Comparison of ENCODE assay signal across 1 cellular context in the genomic region with DNA sequence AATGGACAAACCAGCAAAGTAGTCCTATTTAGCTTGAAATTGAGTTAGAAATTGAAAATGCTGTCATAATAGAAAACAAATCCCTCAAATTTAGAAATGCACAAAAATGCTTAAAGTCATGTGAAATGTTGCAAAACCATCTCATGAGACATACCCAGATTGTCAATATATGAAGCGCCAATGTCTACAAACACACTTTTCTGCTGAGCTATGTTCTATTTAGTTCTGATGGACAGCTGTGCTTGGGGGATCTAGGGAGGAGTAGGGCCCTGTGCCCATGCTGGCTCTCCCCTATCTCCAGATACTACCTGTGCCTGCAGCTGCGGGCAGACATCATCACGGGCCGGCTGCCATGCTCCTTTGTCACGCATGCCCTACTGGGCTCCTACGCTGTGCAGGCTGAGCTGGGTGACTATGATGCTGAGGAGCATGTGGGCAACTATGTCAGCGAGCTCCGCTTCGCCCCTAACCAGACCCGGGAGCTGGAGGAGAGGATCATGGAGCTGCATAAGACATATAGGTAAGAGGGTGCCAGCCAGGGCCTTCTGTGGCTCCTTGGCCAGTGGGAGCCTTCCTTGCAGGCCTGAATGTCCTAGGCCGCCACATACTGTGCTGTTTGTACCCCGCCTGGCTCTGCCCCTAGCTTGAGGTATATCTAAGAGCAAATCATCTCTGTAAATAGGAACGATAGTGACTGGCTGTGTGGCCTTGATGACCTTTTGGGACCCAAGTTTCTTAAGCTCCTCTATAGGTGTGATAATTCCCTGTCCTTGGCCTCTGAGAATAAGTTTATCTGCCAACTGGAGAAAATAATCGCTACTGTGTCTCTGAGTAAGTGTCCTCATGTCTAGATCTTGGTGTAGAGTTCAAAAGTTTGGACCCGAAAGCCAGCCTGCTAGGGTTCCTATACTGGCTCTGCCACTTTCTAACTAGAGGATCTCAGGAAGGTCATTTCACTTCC.
TF ChIP-seq lines count a peak whose summit lies in the region.

No MANE protein-coding gene starts in this region.

TF ChIP-seq in HepG2, 621 proteins besides CTCF, POLR2A, EP300 and RAD21 (continued from another document and continues in another):
- TF ChIP-seq, protein P1, sequence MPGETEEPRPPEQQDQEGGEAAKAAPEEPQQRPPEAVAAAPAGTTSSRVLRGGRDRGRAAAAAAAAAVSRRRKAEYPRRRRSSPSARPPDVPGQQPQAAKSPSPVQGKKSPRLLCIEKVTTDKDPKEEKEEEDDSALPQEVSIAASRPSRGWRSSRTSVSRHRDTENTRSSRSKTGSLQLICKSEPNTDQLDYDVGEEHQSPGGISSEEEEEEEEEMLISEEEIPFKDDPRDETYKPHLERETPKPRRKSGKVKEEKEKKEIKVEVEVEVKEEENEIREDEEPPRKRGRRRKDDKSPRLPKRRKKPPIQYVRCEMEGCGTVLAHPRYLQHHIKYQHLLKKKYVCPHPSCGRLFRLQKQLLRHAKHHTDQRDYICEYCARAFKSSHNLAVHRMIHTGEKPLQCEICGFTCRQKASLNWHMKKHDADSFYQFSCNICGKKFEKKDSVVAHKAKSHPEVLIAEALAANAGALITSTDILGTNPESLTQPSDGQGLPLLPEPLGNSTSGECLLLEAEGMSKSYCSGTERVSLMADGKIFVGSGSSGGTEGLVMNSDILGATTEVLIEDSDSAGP (CRISPR knock-in tag; IDR thresholded peaks at IDR 0.05; ENCODE audit: borderline replicate concordance) = peak; percentile 61; the same call in 1 of the 2 replicates
- 0 out of 2 replicates have a peak, but pooled peaks have one; percentile 39 for TF ChIP-seq HIVEP1 (CRISPR knock-in tag; IDR thresholded peaks at IDR 0.05)
- TF ChIP-seq NKX3-1 (CRISPR knock-in tag; IDR thresholded peaks at IDR 0.05) = no peak; the same call in 1 of the 2 replicates
- TF ChIP-seq, protein P2, sequence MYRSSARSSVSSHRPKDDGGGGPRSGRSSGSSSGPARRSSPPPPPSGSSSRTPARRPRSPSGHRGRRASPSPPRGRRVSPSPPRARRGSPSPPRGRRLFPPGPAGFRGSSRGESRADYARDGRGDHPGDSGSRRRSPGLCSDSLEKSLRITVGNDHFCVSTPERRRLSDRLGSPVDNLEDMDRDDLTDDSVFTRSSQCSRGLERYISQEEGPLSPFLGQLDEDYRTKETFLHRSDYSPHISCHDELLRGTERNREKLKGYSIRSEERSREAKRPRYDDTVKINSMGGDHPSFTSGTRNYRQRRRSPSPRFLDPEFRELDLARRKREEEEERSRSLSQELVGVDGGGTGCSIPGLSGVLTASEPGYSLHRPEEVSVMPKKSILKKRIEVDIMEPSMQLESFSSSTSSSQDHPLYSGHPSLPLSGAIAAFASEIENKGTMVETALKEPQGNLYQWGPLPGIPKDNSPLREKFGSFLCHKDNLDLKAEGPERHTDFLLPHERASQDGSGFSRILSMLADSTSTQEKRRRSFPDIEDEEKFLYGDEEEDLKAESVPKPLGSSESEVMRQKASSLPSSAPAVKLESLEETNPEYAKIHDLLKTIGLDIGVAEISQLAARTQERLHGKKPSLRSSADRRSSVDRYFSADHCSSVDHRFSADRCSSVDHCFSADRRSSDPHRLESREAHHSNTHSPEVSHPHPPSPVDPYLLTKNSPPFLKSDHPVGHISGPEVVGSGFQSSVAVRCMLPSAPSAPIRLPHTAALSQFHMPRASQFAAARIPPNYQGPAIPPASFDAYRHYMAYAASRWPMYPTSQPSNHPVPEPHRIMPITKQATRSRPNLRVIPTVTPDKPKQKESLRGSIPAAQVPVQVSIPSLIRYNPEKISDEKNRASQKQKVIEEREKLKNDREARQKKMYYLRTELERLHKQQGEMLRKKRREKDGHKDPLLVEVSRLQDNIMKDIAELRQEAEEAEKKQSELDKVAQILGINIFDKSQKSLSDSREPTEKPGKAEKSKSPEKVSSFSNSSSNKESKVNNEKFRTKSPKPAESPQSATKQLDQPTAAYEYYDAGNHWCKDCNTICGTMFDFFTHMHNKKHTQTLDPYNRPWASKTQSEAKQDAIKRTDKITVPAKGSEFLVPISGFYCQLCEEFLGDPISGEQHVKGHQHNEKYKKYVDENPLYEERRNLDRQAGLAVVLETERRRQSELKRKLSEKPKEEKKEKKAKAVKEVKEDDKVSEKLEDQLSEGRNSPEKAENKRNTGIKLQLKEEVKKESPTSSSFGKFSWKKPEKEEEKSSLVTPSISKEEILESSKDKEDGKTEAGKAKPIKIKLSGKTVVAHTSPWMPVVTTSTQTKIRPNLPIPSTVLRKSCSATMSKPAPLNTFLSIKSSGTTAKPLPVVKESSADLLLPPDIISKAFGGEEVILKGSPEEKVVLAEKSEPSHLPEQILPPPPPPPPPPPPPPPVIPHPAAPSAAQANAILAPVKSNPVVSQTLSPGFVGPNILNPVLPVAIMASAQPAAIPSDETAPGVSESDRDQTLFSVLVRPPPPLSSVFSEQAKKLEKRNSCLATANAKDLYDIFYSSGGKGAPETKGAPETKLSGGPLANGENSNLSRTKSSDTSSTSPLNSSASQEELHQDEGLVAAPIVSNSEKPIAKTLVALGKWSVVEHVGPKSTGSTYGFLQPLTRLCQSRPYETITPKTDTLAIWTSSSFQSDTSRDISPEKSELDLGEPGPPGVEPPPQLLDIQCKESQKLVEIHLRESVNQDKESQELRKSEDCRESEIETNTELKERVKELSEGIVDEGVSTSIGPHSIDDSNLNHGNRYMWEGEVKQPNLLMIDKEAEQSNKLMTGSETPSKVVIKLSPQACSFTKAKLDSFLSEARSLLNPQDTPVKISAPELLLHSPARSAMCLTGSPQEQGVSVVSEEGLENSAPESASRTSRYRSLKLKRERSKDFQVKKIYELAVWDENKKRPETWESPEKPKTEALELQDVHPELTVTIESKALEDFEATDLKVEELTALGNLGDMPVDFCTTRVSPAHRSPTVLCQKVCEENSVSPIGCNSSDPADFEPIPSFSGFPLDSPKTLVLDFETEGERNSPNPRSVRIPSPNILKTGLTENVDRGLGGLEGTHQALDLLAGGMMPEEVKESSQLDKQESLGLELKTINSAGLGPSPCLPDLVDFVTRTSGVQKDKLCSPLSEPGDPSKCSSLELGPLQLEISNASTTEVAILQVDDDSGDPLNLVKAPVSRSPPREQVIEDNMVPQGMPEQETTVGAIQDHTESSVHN (CRISPR knock-in tag; IDR thresholded peaks at IDR 0.05) = no peak
- TF ChIP-seq, protein P3, sequence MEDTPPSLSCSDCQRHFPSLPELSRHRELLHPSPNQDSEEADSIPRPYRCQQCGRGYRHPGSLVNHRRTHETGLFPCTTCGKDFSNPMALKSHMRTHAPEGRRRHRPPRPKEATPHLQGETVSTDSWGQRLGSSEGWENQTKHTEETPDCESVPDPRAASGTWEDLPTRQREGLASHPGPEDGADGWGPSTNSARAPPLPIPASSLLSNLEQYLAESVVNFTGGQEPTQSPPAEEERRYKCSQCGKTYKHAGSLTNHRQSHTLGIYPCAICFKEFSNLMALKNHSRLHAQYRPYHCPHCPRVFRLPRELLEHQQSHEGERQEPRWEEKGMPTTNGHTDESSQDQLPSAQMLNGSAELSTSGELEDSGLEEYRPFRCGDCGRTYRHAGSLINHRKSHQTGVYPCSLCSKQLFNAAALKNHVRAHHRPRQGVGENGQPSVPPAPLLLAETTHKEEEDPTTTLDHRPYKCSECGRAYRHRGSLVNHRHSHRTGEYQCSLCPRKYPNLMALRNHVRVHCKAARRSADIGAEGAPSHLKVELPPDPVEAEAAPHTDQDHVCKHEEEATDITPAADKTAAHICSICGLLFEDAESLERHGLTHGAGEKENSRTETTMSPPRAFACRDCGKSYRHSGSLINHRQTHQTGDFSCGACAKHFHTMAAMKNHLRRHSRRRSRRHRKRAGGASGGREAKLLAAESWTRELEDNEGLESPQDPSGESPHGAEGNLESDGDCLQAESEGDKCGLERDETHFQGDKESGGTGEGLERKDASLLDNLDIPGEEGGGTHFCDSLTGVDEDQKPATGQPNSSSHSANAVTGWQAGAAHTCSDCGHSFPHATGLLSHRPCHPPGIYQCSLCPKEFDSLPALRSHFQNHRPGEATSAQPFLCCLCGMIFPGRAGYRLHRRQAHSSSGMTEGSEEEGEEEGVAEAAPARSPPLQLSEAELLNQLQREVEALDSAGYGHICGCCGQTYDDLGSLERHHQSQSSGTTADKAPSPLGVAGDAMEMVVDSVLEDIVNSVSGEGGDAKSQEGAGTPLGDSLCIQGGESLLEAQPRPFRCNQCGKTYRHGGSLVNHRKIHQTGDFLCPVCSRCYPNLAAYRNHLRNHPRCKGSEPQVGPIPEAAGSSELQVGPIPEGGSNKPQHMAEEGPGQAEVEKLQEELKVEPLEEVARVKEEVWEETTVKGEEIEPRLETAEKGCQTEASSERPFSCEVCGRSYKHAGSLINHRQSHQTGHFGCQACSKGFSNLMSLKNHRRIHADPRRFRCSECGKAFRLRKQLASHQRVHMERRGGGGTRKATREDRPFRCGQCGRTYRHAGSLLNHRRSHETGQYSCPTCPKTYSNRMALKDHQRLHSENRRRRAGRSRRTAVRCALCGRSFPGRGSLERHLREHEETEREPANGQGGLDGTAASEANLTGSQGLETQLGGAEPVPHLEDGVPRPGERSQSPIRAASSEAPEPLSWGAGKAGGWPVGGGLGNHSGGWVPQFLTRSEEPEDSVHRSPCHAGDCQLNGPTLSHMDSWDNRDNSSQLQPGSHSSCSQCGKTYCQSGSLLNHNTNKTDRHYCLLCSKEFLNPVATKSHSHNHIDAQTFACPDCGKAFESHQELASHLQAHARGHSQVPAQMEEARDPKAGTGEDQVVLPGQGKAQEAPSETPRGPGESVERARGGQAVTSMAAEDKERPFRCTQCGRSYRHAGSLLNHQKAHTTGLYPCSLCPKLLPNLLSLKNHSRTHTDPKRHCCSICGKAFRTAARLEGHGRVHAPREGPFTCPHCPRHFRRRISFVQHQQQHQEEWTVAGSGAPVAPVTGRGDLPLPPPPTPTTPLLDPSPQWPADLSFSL (CRISPR knock-in tag; IDR thresholded peaks at IDR 0.05) = no peak
- TF ChIP-seq ZNF460 (CRISPR knock-in tag; IDR thresholded peaks at IDR 0.05; ENCODE audit: borderline replicate concordance) = no peak
- no peak for TF ChIP-seq ZFP36L1 (CRISPR knock-in tag; IDR thresholded peaks at IDR 0.05)
- TF ChIP-seq ZNF672 (CRISPR knock-in tag; IDR thresholded peaks at IDR 0.05) = no peak
- no peak for TF ChIP-seq ZNF136 (CRISPR knock-in tag; IDR thresholded peaks at IDR 0.05; ENCODE audit: low read depth)
- TF ChIP-seq, protein P4, sequence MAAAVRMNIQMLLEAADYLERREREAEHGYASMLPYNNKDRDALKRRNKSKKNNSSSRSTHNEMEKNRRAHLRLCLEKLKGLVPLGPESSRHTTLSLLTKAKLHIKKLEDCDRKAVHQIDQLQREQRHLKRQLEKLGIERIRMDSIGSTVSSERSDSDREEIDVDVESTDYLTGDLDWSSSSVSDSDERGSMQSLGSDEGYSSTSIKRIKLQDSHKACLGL (CRISPR knock-in tag; IDR thresholded peaks at IDR 0.05) = no peak
- TF ChIP-seq, protein P5, sequence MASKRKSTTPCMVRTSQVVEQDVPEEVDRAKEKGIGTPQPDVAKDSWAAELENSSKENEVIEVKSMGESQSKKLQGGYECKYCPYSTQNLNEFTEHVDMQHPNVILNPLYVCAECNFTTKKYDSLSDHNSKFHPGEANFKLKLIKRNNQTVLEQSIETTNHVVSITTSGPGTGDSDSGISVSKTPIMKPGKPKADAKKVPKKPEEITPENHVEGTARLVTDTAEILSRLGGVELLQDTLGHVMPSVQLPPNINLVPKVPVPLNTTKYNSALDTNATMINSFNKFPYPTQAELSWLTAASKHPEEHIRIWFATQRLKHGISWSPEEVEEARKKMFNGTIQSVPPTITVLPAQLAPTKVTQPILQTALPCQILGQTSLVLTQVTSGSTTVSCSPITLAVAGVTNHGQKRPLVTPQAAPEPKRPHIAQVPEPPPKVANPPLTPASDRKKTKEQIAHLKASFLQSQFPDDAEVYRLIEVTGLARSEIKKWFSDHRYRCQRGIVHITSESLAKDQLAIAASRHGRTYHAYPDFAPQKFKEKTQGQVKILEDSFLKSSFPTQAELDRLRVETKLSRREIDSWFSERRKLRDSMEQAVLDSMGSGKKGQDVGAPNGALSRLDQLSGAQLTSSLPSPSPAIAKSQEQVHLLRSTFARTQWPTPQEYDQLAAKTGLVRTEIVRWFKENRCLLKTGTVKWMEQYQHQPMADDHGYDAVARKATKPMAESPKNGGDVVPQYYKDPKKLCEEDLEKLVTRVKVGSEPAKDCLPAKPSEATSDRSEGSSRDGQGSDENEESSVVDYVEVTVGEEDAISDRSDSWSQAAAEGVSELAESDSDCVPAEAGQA (IDR thresholded peaks at IDR 0.05; ENCODE audit: low read depth) = no peak
- TF ChIP-seq, protein P5 (CRISPR knock-in tag; IDR thresholded peaks at IDR 0.05; ENCODE audit: borderline replicate concordance) = no peak
- TF ChIP-seq ZC3H4 (CRISPR knock-in tag; IDR thresholded peaks at IDR 0.05; ENCODE audit: borderline replicate concordance) = no peak
- no peak for TF ChIP-seq ZNF441 (CRISPR knock-in tag; IDR thresholded peaks at IDR 0.05; ENCODE audit: borderline replicate concordance)
- TF ChIP-seq MYNN (CRISPR knock-in tag; IDR thresholded peaks at IDR 0.05; ENCODE audit: low read depth) = no peak
- no peak for TF ChIP-seq ZNF160 (CRISPR knock-in tag; IDR thresholded peaks at IDR 0.05)
- TF ChIP-seq ZNF550 (CRISPR knock-in tag; IDR thresholded peaks at IDR 0.05; ENCODE audit: borderline replicate concordance) = no peak
- no peak; the same call in 1 of the 2 replicates for TF ChIP-seq SRY (CRISPR knock-in tag; IDR thresholded peaks at IDR 0.05)
- no peak for TF ChIP-seq ZNF510 (CRISPR knock-in tag; IDR thresholded peaks at IDR 0.05; ENCODE audit: low read depth)
- TF ChIP-seq, protein P6, sequence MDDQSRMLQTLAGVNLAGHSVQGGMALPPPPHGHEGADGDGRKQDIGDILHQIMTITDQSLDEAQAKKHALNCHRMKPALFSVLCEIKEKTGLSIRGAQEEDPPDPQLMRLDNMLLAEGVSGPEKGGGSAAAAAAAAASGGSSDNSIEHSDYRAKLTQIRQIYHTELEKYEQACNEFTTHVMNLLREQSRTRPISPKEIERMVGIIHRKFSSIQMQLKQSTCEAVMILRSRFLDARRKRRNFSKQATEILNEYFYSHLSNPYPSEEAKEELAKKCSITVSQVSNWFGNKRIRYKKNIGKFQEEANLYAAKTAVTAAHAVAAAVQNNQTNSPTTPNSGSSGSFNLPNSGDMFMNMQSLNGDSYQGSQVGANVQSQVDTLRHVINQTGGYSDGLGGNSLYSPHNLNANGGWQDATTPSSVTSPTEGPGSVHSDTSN (CRISPR knock-in tag; IDR thresholded peaks at IDR 0.05; ENCODE audit: borderline replicate concordance) = 0 out of 2 replicates have a peak, but pooled peaks have one; percentile 50
